Comparison of ENCODE assay signal across 18 cellular contexts in the genomic region with DNA sequence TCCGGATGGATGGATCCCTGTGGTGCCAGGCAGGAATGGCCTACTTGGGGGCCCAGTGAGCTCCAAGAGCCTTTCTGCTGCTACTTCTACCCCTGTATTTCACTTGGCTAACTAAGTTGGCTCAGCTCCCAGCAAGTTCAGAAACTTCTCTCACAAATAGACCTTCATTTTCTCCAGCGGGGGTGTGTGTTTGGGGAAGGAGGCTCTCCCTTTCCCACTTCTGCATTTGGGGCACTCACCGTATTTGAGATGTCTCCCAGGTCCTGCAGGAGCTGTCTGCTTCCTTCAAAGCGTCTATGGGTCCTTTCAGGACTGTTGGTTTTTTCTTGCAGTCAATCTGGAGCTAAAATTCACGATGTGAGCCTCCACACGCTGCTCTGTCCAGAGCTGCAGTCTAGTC.
"Had no signal": no experiment of that assay in that cellular context is flagged by ENCODE, and none has a peak within 500 bp of the region (broad histone marks: within the 10 kb centered on the region; RNA-seq: fewer than 3 reads in every experiment).

No MANE protein-coding gene starts in this region.

- H3K36me3 Mint-ChIP-seq: mesothelial cell of epicardium; naive thymus-derived CD4-positive, alpha-beta T cell had no signal

- H3K4me1 ChIP-seq: esophagus muscularis mucosa, foreskin keratinocyte, gastroesophageal sphincter, heart left ventricle, left lung, lower lobe of right lung had no signal

- H3K27ac Mint-ChIP-seq: mesothelial cell of epicardium; naive thymus-derived CD4-positive, alpha-beta T cell had no signal

- H3K27me3 Mint-ChIP-seq: naive thymus-derived CD4-positive, alpha-beta T cell had no signal

- ATAC-seq: foreskin keratinocyte; gastroesophageal sphincter; heart left ventricle; left cardiac atrium; left lung; left ventricle myocardium superior; lower lobe of right lung; naive thymus-derived CD4-positive, alpha-beta T cell had no signal

- H3K36me3 ChIP-seq: esophagus muscularis mucosa, gastroesophageal sphincter, heart left ventricle, left lung, lower lobe of right lung had no signal

- H3K9me3 ChIP-seq: esophagus muscularis mucosa, gastroesophageal sphincter, left lung, lower lobe of right lung had no signal

- H3K27me3 ChIP-seq: esophagus muscularis mucosa, foreskin keratinocyte, gastroesophageal sphincter, heart left ventricle, hepatocyte, left lung had no signal

- H2AFZ ChIP-seq: hepatocyte had no signal

- H3K4me3 ChIP-seq: coronary artery, dorsolateral prefrontal cortex, esophagus muscularis mucosa, gastroesophageal sphincter, heart left ventricle, hepatocyte, left lung, lower lobe of right lung had no signal

- H3K79me2 ChIP-seq: hepatocyte had no signal

- DNase-seq: dermis blood vessel endothelial cell; dorsolateral prefrontal cortex; effector CD4-positive, alpha-beta T cell; effector memory CD4-positive, alpha-beta T cell; foreskin keratinocyte; heart left ventricle; hypothalamus; left cardiac atrium; left lung; left ventricle myocardium superior; lower lobe of right lung; mesenchymal stem cell; naive thymus-derived CD4-positive, alpha-beta T cell had no signal

- H3K27ac ChIP-seq: coronary artery, dorsolateral prefrontal cortex, esophagus muscularis mucosa, foreskin keratinocyte, gastroesophageal sphincter, heart left ventricle, hepatocyte, left lung, lower lobe of right lung had no signal

- H3K4me1 Mint-ChIP-seq: naive thymus-derived CD4-positive, alpha-beta T cell had no signal

- H3K4me3 Mint-ChIP-seq: mesothelial cell of epicardium; naive thymus-derived CD4-positive, alpha-beta T cell had no signal

- H3K4me2 ChIP-seq: hepatocyte had no signal
